21 cellular contexts compared by ENCODE assay signal in the genomic region with DNA sequence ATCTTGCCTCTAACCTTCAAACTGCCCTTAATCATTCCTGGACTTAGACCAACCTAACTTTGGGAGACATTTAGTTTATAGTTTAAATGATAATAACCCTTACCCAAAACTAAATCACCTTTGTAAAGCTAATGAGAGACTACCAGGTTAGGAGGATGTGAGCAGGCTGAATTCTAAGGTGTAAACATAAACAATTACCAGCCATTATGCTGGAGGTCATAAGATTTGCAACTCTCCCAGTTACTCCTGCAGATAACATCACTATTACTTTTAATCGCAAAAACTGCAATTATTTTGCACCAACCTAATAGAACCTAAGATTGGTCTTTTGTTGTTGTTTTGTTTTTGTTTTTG.
"Had no signal": no experiment of that assay in that cellular context is flagged by ENCODE, and none has a peak within 500 bp of the region (broad histone marks: within the 10 kb centered on the region; RNA-seq: fewer than 3 reads in every experiment).

No MANE protein-coding gene starts in this region.

- H3K4me1 Mint-ChIP-seq: activated CD4-positive, alpha-beta memory T cell treated with anti-CD3 and anti-CD28 coated beads, Interleukin-2, amount 10 ng/mL, durations not matched to agents 7 days and 5 days; activated CD8-positive, alpha-beta memory T cell treated with anti-CD3 and anti-CD28 coated beads, Interleukin-2, amount 10 ng/mL, durations not matched to agents 7 days and 5 days; activated naive CD8-positive, alpha-beta T cell treated with anti-CD3 and anti-CD28 coated beads for 36 hours; activated T-helper 17 cell treated with anti-CD3 and anti-CD28 coated beads, Interleukin-2, amount 50 U/mL, for 72 hours had no signal

- H3K27ac Mint-ChIP-seq: activated CD4-positive, alpha-beta memory T cell treated with anti-CD3 and anti-CD28 coated beads, Interleukin-2, amount 10 ng/mL, durations not matched to agents 7 days and 5 days; activated CD8-positive, alpha-beta memory T cell treated with anti-CD3 and anti-CD28 coated beads, Interleukin-2, amount 10 ng/mL, durations not matched to agents 7 days and 5 days; activated naive CD8-positive, alpha-beta T cell treated with anti-CD3 and anti-CD28 coated beads for 36 hours; activated T-helper 17 cell treated with anti-CD3 and anti-CD28 coated beads, Interleukin-2, amount 50 U/mL, for 72 hours; nephron had no signal

- H3K9me3 Mint-ChIP-seq: activated CD4-positive, alpha-beta memory T cell treated with anti-CD3 and anti-CD28 coated beads, Interleukin-2, amount 10 ng/mL, durations not matched to agents 7 days and 5 days; activated naive CD8-positive, alpha-beta T cell treated with anti-CD3 and anti-CD28 coated beads for 36 hours; activated T-helper 17 cell treated with anti-CD3 and anti-CD28 coated beads, Interleukin-2, amount 50 U/mL, for 72 hours; stimulated activated naive B cell treated with anti-CD40 and anti-IgM and Interleukin-4, amounts not matched to agents 10 μg/mL and 1 μg/mL and 100 μg/mL, for 72 hours had no signal

- H3K4me3 ChIP-seq: body of pancreas, lung, spleen, thyroid gland had no signal

- H3K36me3 Mint-ChIP-seq: activated CD8-positive, alpha-beta memory T cell treated with anti-CD3 and anti-CD28 coated beads, Interleukin-2, amount 10 ng/mL, durations not matched to agents 7 days and 5 days; activated naive CD8-positive, alpha-beta T cell treated with anti-CD3 and anti-CD28 coated beads for 36 hours; stimulated activated naive B cell treated with anti-CD40 and anti-IgM and Interleukin-4, amounts not matched to agents 10 μg/mL and 1 μg/mL and 100 μg/mL, for 72 hours had no signal

- H3K4me3 Mint-ChIP-seq: activated CD4-positive, alpha-beta memory T cell treated with anti-CD3 and anti-CD28 coated beads, Interleukin-2, amount 10 ng/mL, durations not matched to agents 7 days and 5 days; activated CD8-positive, alpha-beta memory T cell treated with anti-CD3 and anti-CD28 coated beads, Interleukin-2, amount 10 ng/mL, durations not matched to agents 7 days and 5 days; activated naive CD8-positive, alpha-beta T cell treated with anti-CD3 and anti-CD28 coated beads for 36 hours; activated T-helper 17 cell treated with anti-CD3 and anti-CD28 coated beads, Interleukin-2, amount 50 U/mL, for 72 hours; nephron had no signal

- H3K36me3 ChIP-seq: spleen, thyroid gland had no signal

- H3K27me3 Mint-ChIP-seq: stimulated activated naive B cell treated with anti-CD40 and anti-IgM and Interleukin-4, amounts not matched to agents 10 μg/mL and 1 μg/mL and 100 μg/mL, for 72 hours had no signal

- DNase-seq: activated CD4-positive, alpha-beta memory T cell treated with anti-CD3 and anti-CD28 coated beads, Interleukin-2, amount 10 ng/mL, durations not matched to agents 7 days and 5 days; activated CD4-positive, alpha-beta T cell treated with anti-CD3 and anti-CD28 coated beads for 48 hours; activated CD4-positive, CD25-positive, alpha-beta regulatory T cell; activated CD8-positive, alpha-beta memory T cell treated with anti-CD3 and anti-CD28 coated beads, Interleukin-2, amount 10 ng/mL, durations not matched to agents 7 days and 5 days; activated naive CD4-positive, alpha-beta T cell; activated naive CD8-positive, alpha-beta T cell treated with anti-CD3 and anti-CD28 coated beads for 36 hours; body of pancreas; caudate nucleus; foreskin fibroblast; midbrain; nucleus accumbens; posterior cingulate gyrus; retina; spleen; stimulated activated CD4-positive, alpha-beta T cell treated with anti-CD3 and anti-CD28 coated beads, Interleukin-4, amount 100 ng/mL, for 4 hours had no signal

- H3K4me1 ChIP-seq: body of pancreas, spleen, thyroid gland had no signal

- ATAC-seq: activated CD8-positive, alpha-beta memory T cell treated with anti-CD3 and anti-CD28 coated beads, Interleukin-2, amount 10 ng/mL, durations not matched to agents 7 days and 5 days; activated T-helper 17 cell treated with anti-CD3 and anti-CD28 coated beads, Interleukin-2, amount 50 U/mL, for 72 hours; body of pancreas had no signal

- H3K9me3 ChIP-seq: body of pancreas, spleen, thyroid gland had no signal

- H3K27ac ChIP-seq: body of pancreas, epithelial cell of prostate, spleen, thyroid gland had no signal

- H3K27me3 ChIP-seq: body of pancreas, thyroid gland had no signal
